In genomic region chr6:169700296-169700695, GRCh38 we compare ENCODE assay signal across 1 cellular context.
TF ChIP-seq lines count a peak whose summit lies in the region.

No MANE protein-coding gene starts in this region.

TF ChIP-seq in HEK293, 187 proteins besides CTCF, POLR2A, EP300 and RAD21 (continued from another document):
- no peak for TF ChIP-seq ZNF449 (tag by site-specific recombination; IDR thresholded peaks at IDR 0.05)
